In genomic region chr9:127865645-127866464, GRCh38 we compare ENCODE assay signal across 1 cellular context.
TF ChIP-seq lines count a peak whose summit lies in the region.

No MANE protein-coding gene starts in this region.

TF ChIP-seq in SK-N-SH treated with all-trans-retinoic acid at 6 μM for 48 hours, 23 proteins besides CTCF, POLR2A, EP300 and RAD21 (continued from another document):
- no peak for TF ChIP-seq PATZ1 (CRISPR knock-in tag; IDR thresholded peaks at IDR 0.05; ENCODE audit: borderline replicate concordance)
- no peak for TF ChIP-seq ZC3H10 (CRISPR knock-in tag; IDR thresholded peaks at IDR 0.05)
- no peak for TF ChIP-seq OSR1 (CRISPR knock-in tag; IDR thresholded peaks at IDR 0.05)
- no peak for TF ChIP-seq TSHZ2 (CRISPR knock-in tag; IDR thresholded peaks at IDR 0.05)
